15 cellular contexts compared by ENCODE assay signal in the genomic region with DNA sequence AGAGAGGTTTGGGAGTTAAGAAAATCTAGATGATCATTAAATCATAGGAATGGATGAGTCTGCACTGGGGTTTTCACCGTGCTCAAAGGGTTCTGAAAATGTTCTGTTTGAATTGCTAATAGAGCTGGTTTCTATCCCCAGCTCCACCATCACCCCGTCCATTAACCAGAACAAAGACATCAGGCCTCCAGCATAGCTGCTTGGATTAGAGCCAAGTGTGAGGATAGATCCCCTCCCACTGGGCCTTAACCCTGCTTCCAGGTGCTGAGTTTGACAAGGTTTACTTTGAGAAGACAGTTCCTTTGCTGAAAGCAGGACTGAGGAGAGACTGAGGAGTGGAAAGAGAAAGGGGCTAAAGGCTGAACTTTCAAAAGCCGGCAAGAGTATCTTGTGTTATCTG.
"Had no signal": no experiment of that assay in that cellular context is flagged by ENCODE, and none has a peak within 500 bp of the region (broad histone marks: within the 10 kb centered on the region; RNA-seq: fewer than 3 reads in every experiment).

No MANE protein-coding gene starts in this region.

- H3K4me3 Mint-ChIP-seq: activated CD4-positive, alpha-beta T cell treated with anti-CD3 and anti-CD28 coated beads for 36 hours; activated CD8-positive, alpha-beta T cell treated with anti-CD3 and anti-CD28 coated beads for 36 hours; nephron progenitor cell; stimulated activated naive CD8-positive, alpha-beta T cell treated with anti-CD3 and anti-CD28 coated beads, Interleukin-15, amount 100 ng/mL, for 72 hours had no signal

- DNase-seq: activated CD4-positive, alpha-beta T cell treated with anti-CD3 and anti-CD28 coated beads for 36 hours; activated CD8-positive, alpha-beta memory T cell treated with anti-CD3 and anti-CD28 coated beads, Interleukin-2, amount 50 U/mL, for 4 hours; activated CD8-positive, alpha-beta T cell treated with anti-CD3 and anti-CD28 coated beads for 36 hours; dorsolateral prefrontal cortex; esophagus squamous epithelium; foreskin fibroblast; islet precursor cell; left lung; mesenchymal stem cell; nephron progenitor cell; stimulated activated CD4-positive, alpha-beta T cell treated with anti-CD3 and anti-CD28 coated beads, Interleukin-4, amount 100 ng/mL, for 1 hour; stimulated activated CD8-positive, alpha-beta memory T cell treated with anti-CD3 and anti-CD28 coated beads, Interleukin-4, amount 100 ng/mL, for 48 hours; stimulated activated naive CD8-positive, alpha-beta T cell treated with anti-CD3 and anti-CD28 coated beads, Interleukin-15, amount 100 ng/mL, for 72 hours; T-helper 9 cell; testis had no signal

- H3K9me3 Mint-ChIP-seq: activated CD8-positive, alpha-beta T cell treated with anti-CD3 and anti-CD28 coated beads for 36 hours; stimulated activated naive CD8-positive, alpha-beta T cell treated with anti-CD3 and anti-CD28 coated beads, Interleukin-15, amount 100 ng/mL, for 72 hours had no signal

- H3K27me3 Mint-ChIP-seq: activated CD4-positive, alpha-beta T cell treated with anti-CD3 and anti-CD28 coated beads for 36 hours; activated CD8-positive, alpha-beta T cell treated with anti-CD3 and anti-CD28 coated beads for 36 hours; stimulated activated naive CD8-positive, alpha-beta T cell treated with anti-CD3 and anti-CD28 coated beads, Interleukin-15, amount 100 ng/mL, for 72 hours had no signal

- ATAC-seq: activated CD4-positive, alpha-beta T cell treated with anti-CD3 and anti-CD28 coated beads for 36 hours; activated CD8-positive, alpha-beta T cell treated with anti-CD3 and anti-CD28 coated beads for 36 hours; left lung; stimulated activated naive CD8-positive, alpha-beta T cell treated with anti-CD3 and anti-CD28 coated beads, Interleukin-15, amount 100 ng/mL, for 72 hours had no signal

- H3K27ac Mint-ChIP-seq: activated CD4-positive, alpha-beta T cell treated with anti-CD3 and anti-CD28 coated beads for 36 hours; activated CD8-positive, alpha-beta T cell treated with anti-CD3 and anti-CD28 coated beads for 36 hours; nephron progenitor cell; stimulated activated naive CD8-positive, alpha-beta T cell treated with anti-CD3 and anti-CD28 coated beads, Interleukin-15, amount 100 ng/mL, for 72 hours had no signal

- H3K27me3 ChIP-seq: esophagus squamous epithelium, left lung, testis had no signal

- H3K9me3 ChIP-seq: esophagus squamous epithelium, left lung, testis had no signal

- H3K4me1 Mint-ChIP-seq: nephron progenitor cell had no signal

- H3K4me1 ChIP-seq: testis had no signal

- H3K27ac ChIP-seq: dorsolateral prefrontal cortex, esophagus squamous epithelium, left lung, testis had no signal

- H3K4me3 ChIP-seq: dorsolateral prefrontal cortex, esophagus squamous epithelium, left lung, testis had no signal
